In the genomic region with DNA sequence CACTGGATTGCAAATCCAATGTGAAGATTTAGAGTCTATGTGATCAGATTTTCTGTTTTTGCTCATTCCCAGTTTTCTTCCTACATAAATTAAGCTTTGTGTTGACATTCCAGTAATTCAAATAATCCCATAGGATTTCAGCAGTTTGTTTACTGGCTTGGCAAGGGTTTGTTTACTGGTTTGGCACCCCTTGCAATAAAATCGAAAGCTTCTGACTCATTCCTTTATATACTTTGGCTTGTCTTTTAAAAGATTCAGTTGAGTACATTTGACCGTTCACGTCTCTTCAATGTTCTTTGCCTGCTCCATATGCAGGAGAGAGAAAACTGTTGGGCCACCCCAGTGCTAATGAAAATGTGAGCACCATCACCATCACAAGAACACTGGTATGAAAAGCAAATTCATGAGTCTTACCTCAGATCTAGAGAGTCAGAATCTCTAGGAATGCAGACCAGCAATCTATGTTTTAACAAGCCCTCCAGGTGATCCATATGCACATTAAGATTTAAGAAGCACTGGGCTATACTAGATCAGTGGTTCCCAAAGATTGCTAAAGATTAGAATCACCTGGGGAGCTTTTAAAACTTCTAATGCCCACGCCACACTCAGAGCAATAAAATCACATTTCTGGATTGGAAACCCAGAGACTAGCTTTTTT, we compare ENCODE assay signal across 1 cellular context.
A peak's percentile ranks its signal among the peaks of the same experiment; 100 is the strongest.
TF ChIP-seq lines count a peak whose summit lies in the region.

No MANE protein-coding gene starts in this region.

TF ChIP-seq in liver, 16 proteins besides CTCF, POLR2A, EP300 and RAD21 (continued from another document):
- TF ChIP-seq FOXA1 (IDR thresholded peaks at IDR 0.05) = no peak
- no peak for TF ChIP-seq GABPA (IDR thresholded peaks at IDR 0.05 in 1 of 2, conservative IDR thresholded peaks at IDR 0.05 in 1 of 2)
- TF ChIP-seq FOXA2 (IDR thresholded peaks at IDR 0.05) = peak; percentile 61
- TF ChIP-seq NR2F2 (IDR thresholded peaks at IDR 0.05) = no peak
- peak; percentile 15 to 70 for TF ChIP-seq JUND (IDR thresholded peaks at IDR 0.05)
- TF ChIP-seq, protein P1, sequence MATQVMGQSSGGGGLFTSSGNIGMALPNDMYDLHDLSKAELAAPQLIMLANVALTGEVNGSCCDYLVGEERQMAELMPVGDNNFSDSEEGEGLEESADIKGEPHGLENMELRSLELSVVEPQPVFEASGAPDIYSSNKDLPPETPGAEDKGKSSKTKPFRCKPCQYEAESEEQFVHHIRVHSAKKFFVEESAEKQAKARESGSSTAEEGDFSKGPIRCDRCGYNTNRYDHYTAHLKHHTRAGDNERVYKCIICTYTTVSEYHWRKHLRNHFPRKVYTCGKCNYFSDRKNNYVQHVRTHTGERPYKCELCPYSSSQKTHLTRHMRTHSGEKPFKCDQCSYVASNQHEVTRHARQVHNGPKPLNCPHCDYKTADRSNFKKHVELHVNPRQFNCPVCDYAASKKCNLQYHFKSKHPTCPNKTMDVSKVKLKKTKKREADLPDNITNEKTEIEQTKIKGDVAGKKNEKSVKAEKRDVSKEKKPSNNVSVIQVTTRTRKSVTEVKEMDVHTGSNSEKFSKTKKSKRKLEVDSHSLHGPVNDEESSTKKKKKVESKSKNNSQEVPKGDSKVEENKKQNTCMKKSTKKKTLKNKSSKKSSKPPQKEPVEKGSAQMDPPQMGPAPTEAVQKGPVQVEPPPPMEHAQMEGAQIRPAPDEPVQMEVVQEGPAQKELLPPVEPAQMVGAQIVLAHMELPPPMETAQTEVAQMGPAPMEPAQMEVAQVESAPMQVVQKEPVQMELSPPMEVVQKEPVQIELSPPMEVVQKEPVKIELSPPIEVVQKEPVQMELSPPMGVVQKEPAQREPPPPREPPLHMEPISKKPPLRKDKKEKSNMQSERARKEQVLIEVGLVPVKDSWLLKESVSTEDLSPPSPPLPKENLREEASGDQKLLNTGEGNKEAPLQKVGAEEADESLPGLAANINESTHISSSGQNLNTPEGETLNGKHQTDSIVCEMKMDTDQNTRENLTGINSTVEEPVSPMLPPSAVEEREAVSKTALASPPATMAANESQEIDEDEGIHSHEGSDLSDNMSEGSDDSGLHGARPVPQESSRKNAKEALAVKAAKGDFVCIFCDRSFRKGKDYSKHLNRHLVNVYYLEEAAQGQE (IDR thresholded peaks at IDR 0.05) = no peak
- no peak for TF ChIP-seq TAF1 (conservative IDR thresholded peaks at IDR 0.05)
- no peak for TF ChIP-seq SP1 (IDR thresholded peaks at IDR 0.05)
- TF ChIP-seq, protein P2, sequence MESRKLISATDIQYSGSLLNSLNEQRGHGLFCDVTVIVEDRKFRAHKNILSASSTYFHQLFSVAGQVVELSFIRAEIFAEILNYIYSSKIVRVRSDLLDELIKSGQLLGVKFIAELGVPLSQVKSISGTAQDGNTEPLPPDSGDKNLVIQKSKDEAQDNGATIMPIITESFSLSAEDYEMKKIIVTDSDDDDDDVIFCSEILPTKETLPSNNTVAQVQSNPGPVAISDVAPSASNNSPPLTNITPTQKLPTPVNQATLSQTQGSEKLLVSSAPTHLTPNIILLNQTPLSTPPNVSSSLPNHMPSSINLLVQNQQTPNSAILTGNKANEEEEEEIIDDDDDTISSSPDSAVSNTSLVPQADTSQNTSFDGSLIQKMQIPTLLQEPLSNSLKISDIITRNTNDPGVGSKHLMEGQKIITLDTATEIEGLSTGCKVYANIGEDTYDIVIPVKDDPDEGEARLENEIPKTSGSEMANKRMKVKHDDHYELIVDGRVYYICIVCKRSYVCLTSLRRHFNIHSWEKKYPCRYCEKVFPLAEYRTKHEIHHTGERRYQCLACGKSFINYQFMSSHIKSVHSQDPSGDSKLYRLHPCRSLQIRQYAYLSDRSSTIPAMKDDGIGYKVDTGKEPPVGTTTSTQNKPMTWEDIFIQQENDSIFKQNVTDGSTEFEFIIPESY (IDR thresholded peaks at IDR 0.05) = no peak
- TF ChIP-seq YY1 (IDR thresholded peaks at IDR 0.05) = no peak
- no peak for TF ChIP-seq EGR1 (IDR thresholded peaks at IDR 0.05; ENCODE audit: low read depth in 2 of 2)
- no peak for TF ChIP-seq HNF4G (IDR thresholded peaks at IDR 0.05)
- TF ChIP-seq HNF4A (conservative IDR thresholded peaks at IDR 0.05) = peak in 1 of 2 donors; percentile 14
- TF ChIP-seq, protein P3, sequence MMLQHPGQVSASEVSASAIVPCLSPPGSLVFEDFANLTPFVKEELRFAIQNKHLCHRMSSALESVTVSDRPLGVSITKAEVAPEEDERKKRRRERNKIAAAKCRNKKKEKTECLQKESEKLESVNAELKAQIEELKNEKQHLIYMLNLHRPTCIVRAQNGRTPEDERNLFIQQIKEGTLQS (IDR thresholded peaks at IDR 0.05) = no peak
